In genomic region chr19:17468302-17469091, GRCh38 we compare ENCODE assay signal across 8 cellular contexts. TPM values are rescaled to one million over a fixed set of nuclear protein-coding genes. Genes with fewer than 3 reads are reported as not detected.
DNase-seq lines count a peak whose midpoint lies in the region; ATAC-seq and TF ChIP-seq lines count a peak whose summit lies in the region.

No MANE protein-coding gene starts in this region.

- H3K4me3 ChIP-seq in A673 (ENCODE audit: low read depth, low read length, poor library complexity, severe bottlenecking) (peak overlapping the region; percentile 84), NT2/D1 (ENCODE audit: insufficient read length, low read depth) (peak overlapping the region; percentile 60), endocrine pancreas (ENCODE audit: control insufficient read depth, insufficient read depth, low read length) (peak overlapping the region; percentile 31), muscle layer of duodenum (ENCODE audit: low read depth in 1 of 2, low read length in 2 of 2) (peak overlapping the region; percentile 75 to 78)

- intact Hi-C loops in A673 (cut with micrococcal nuclease; ENCODE audit: unreplicated experiment), result loop anchor here (5.0 kb wide), 1 partner anchor 121 kb away; no protein-coding TSS in a partner anchor

- ATAC-seq in GM19035 (IDR thresholded peaks at IDR 0.05; ENCODE audit: unreplicated experiment) (no peak), GM21423 (IDR thresholded peaks at IDR 0.05; ENCODE audit: unreplicated experiment) (no peak)

- H3K36me3 ChIP-seq in A673 (ENCODE audit: insufficient read depth, low read length, poor library complexity, severe bottlenecking) (no peaks in the 10 kb centered on the region), NT2/D1 (ENCODE audit: insufficient read depth, insufficient read length, low read length) (no peaks in the 10 kb centered on the region), endocrine pancreas (ENCODE audit: control insufficient read depth, insufficient read depth, low read length) (no peaks in the 10 kb centered on the region), muscle layer of duodenum (ENCODE audit: control insufficient read depth in 1 of 2, insufficient read depth in 2 of 2, low read length in 2 of 2) (no peaks in the 10 kb centered on the region)

- no peaks in the 10 kb centered on the region for H3K27me3 ChIP-seq in A673 (replicated peaks; ENCODE audit: insufficient read depth, low read depth, low read length, poor library complexity)
- H3K27me3 ChIP-seq in NT2/D1 (ENCODE audit: insufficient read depth, insufficient read length), result peaks cover 24% of the 10 kb centered on the region
- no peaks in the 10 kb centered on the region for H3K27me3 ChIP-seq in endocrine pancreas (ENCODE audit: control insufficient read depth, insufficient read depth, low read length)
- no peaks in the 10 kb centered on the region for H3K27me3 ChIP-seq in muscle layer of duodenum (ENCODE audit: low read depth, low read length)

- peak overlapping the region; percentile 63 for H3K27ac ChIP-seq in A673 (ENCODE audit: low read depth, low read length, poor library complexity, severe bottlenecking)
- no peak overlapping the region for H3K27ac ChIP-seq in muscle layer of duodenum (ENCODE audit: low read length)

- CTCF ChIA-PET in A673 (lab: Charles Lee), result interaction anchor here (0.8 kb wide), 1 partner anchor 14 kb away, joined by 3 read pairs; no protein-coding TSS in a partner anchor

- in situ Hi-C loops in ACHN (cut with HindIII; ENCODE audit: low pct_ligation_motif_present, low pct_unique_long_range_greater_than_20kb, low sequenced_read_pairs), result no loop called here

- BruUV-seq in A673 (replicated peaks; lab: Mats Ljungman, UMichigan), result no TSS peak

- peak overlapping the region; percentile 84 for H3K9ac ChIP-seq in NT2/D1 (ENCODE audit: insufficient read length, low read depth)
- peak overlapping the region; percentile 52 for H3K9ac ChIP-seq in endocrine pancreas (ENCODE audit: control insufficient read depth, insufficient read depth, low read length)

- POLR2A ChIA-PET in A673 (lab: Charles Lee; ENCODE audit: low non-redundant PET), result interaction anchor here (0.6 kb wide), 1 partner anchor 49 kb away, joined by 3 read pairs; the partner anchor contains the start of gene MVB12A

- no peak for DNase-seq in A673 (ENCODE audit: low spot score)
- no peak for DNase-seq in NT2/D1 (ENCODE audit: low read depth, low spot score)
- DNase-seq in NCI-H1417 (lab: John Stamatoyannopoulos, UW), result no peak
- DNase-seq in ACHN, result no peak

- no peaks in the 10 kb centered on the region for H3K9me3 ChIP-seq in A673 (ENCODE audit: low read depth, low read length, poor library complexity, severe bottlenecking)
- no peaks in the 10 kb centered on the region for H3K9me3 ChIP-seq in NT2/D1 (ENCODE audit: insufficient read depth, low read length)
- no peaks in the 10 kb centered on the region for H3K9me3 ChIP-seq in endocrine pancreas (ENCODE audit: control insufficient read depth, low read length)
- no peaks in the 10 kb centered on the region for H3K9me3 ChIP-seq in muscle layer of duodenum (ENCODE audit: control insufficient read depth in 1 of 2, low read length in 2 of 2)

- no peak for TF ChIP-seq CTCF in A673 (conservative IDR thresholded peaks at IDR 0.05; ENCODE audit: low read depth, low read length)

- H3K4me1 ChIP-seq in A673 (ENCODE audit: insufficient read depth, low read length, poor library complexity, severe bottlenecking) (peaks cover 8% of the 10 kb centered on the region), NT2/D1 (ENCODE audit: insufficient read depth, insufficient read length) (peaks cover 7% of the 10 kb centered on the region), endocrine pancreas (ENCODE audit: control insufficient read depth, insufficient read depth, low read length) (no peaks in the 10 kb centered on the region), muscle layer of duodenum (ENCODE audit: control insufficient read depth in 1 of 2, insufficient read depth in 2 of 2, low read length in 2 of 2) (peaks cover 10 to 23% of the 10 kb centered on the region in 2 donors)

RNA-seq across cellular contexts. Expression of gene SLC27A1, which starts 1.8 kb away (rescaled TPM):
- 3.0 and 6.9 TPM in 2 replicates for total RNA-seq in A673 (2021)

RNA-seq across cellular contexts. Expression of gene NXNL1, which starts 7.8 kb away (rescaled TPM):
- not detected in 2 replicates for total RNA-seq in A673 (2021)

RNA-seq across cellular contexts. Expression of gene TMEM221, which starts 20.0 kb away (rescaled TPM):
- total RNA-seq in A673 (2021), result 0.31 TPM in 1 of 2 replicates, not detected in the other

RNA-seq across cellular contexts. Expression of gene PGLS, which starts 43.0 kb away (rescaled TPM):
- 80.1 and 94.4 TPM in 2 replicates for total RNA-seq in A673 (2021)

RNA-seq across cellular contexts. Expression of gene MVB12A, which starts 48.6 kb away (rescaled TPM):
- 39.5 and 56.9 TPM in 2 replicates for total RNA-seq in A673 (2021)

Comparison
In these comparisons a context has a peak if more than half of its experiments do, and no peak if none do; other contexts are left out.
1. H3K4me3 ChIP-seq: peak in every context shown above with its lines; median percentile 84 in A673; 76 in muscle layer of duodenum; 60 in NT2/D1; 31 in endocrine pancreas.